Comparison of ENCODE assay signal across 1 cellular context in the genomic region with DNA sequence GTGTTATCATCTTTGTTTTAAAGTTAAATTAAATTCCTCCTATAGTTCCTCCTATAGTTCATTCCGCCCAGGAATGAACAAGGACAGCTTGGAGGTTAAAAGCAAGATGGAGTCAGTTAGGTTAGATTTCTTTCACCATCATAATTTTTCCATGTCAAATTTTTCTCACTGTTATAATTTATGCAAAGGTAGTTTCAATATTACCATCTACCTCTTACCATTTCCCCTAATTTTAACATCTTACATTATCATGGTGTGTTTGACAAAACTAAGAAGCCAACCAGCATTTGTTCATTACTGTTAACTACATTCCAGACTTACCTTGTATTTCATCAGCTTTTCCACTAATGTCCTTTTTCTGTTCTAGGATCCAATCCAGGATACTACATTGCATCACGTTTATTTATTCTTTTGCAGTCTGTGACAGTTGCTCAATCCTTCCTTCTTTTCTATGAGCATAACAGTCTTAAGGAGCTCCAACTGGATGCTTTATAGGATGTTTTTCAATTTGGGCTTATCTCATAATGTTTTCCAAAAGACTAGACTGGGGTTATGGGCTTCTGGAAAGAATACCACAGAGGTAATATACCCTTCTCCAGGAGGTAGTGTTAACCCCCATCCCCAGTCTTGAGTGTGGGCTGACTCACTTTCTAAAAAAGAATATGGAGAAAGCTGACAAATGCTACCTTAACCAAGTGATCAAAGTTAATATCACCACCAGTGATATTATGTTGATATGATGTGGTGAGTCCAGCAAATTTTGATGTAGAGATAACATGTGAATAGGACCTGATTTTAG.
TF ChIP-seq lines count a peak whose summit lies in the region.

No MANE protein-coding gene starts in this region.

TF ChIP-seq in liver, 16 proteins besides CTCF, POLR2A, EP300 and RAD21 (continued from another document):
- TF ChIP-seq, protein P1, sequence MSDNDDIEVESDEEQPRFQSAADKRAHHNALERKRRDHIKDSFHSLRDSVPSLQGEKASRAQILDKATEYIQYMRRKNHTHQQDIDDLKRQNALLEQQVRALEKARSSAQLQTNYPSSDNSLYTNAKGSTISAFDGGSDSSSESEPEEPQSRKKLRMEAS (IDR thresholded peaks at IDR 0.05) = peak; percentile 19
- TF ChIP-seq FOXA2 (IDR thresholded peaks at IDR 0.05) (peak; percentile 84), HNF4A (conservative IDR thresholded peaks at IDR 0.05) (peak; percentile 72 to 84), HNF4G (IDR thresholded peaks at IDR 0.05) (no peak), YY1 (IDR thresholded peaks at IDR 0.05) (peak; percentile 76), EGR1 (IDR thresholded peaks at IDR 0.05; ENCODE audit: low read depth in 2 of 2) (peak in 1 of 2 donors; percentile 70), GABPA (IDR thresholded peaks at IDR 0.05 in 1 of 2, conservative IDR thresholded peaks at IDR 0.05 in 1 of 2) (no peak)
